Comparison of ENCODE assay signal across 8 cellular contexts in the genomic region with DNA sequence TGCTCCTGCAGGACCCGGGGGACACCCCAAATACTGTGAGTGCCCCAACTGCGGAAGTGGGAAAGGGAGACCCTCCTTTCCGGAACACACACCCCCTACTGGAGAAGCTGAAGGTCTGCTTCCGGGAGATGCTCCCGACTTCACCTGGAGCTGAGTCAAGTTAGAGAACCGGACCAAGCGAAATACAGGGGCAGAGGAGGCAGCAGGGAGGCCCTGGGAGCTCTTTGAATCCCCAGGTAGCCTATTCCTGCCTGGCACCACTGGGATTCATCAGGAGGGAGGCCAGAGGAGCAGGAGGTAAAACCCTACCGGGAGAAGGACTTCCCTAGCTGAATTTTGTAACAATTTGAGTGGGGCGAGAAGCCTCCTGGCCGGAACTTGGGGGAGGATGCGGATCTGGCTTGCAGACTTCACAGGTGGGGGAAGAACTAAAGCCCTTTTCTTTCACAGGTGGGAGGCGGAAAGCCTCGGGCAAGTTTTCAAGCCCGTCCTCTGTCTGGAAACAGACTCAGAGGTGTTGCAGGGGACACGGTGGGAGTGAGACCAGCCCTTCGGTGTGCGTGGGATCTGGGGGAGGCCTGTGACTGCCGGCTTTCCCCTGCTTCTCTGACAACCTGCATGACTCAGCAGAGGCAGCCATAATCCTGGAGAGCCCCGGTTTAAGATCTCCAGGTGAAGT. TPM values are rescaled to one million over a fixed set of nuclear protein-coding genes. Genes with fewer than 3 reads are reported as not detected.
DNase-seq lines count a peak whose midpoint lies in the region; ATAC-seq and TF ChIP-seq lines count a peak whose summit lies in the region.

No MANE protein-coding gene starts in this region.

- intact Hi-C loops in left ventricle myocardium inferior (cut with micrococcal nuclease) (no loop called here), right cardiac atrium (cut with DNase I) (no loop called here), upper lobe of right lung (cut with DNase I) (no loop called here)

- peaks cover 55% of the 10 kb centered on the region for H3K27me3 ChIP-seq in left ventricle myocardium inferior (ENCODE audit: low read depth)
- no peaks in the 10 kb centered on the region for H3K27me3 ChIP-seq in right cardiac atrium (ENCODE audit: control insufficient read depth, insufficient read depth)
- H3K27me3 ChIP-seq in upper lobe of right lung: no peaks in the 10 kb centered on the region

- no peaks in the 10 kb centered on the region for H3K4me1 ChIP-seq in left ventricle myocardium inferior
- no peaks in the 10 kb centered on the region for H3K4me1 ChIP-seq in right cardiac atrium (ENCODE audit: control insufficient read depth, insufficient read depth, low read length)
- H3K4me1 ChIP-seq in upper lobe of right lung: no peaks in the 10 kb centered on the region

- no peak overlapping the region for H3K4me3 ChIP-seq in left ventricle myocardium inferior
- no peak overlapping the region for H3K4me3 ChIP-seq in right cardiac atrium (ENCODE audit: low read length)
- H3K4me3 ChIP-seq in upper lobe of right lung: peak overlapping the region; percentile 17

- H3K36me3 ChIP-seq in left ventricle myocardium inferior (no peaks in the 10 kb centered on the region), upper lobe of right lung (no peaks in the 10 kb centered on the region)

- TF ChIP-seq CTCF in left ventricle myocardium inferior (IDR thresholded peaks at IDR 0.05; ENCODE audit: borderline replicate concordance) (peak; percentile 21), upper lobe of right lung (IDR thresholded peaks at IDR 0.05) (peak; percentile 19)

- ATAC-seq in right cardiac atrium (no peak), upper lobe of right lung (peak; percentile 61)

- H3K27ac ChIP-seq in left ventricle myocardium inferior (replicated peaks) (no peak overlapping the region), right cardiac atrium (ENCODE audit: low read length) (no peak overlapping the region), upper lobe of right lung (no peak overlapping the region)

- H3K9me3 ChIP-seq in left ventricle myocardium inferior (replicated peaks): no peaks in the 10 kb centered on the region
- no peaks in the 10 kb centered on the region for H3K9me3 ChIP-seq in right cardiac atrium (ENCODE audit: control insufficient read depth, low read length)
- no peaks in the 10 kb centered on the region for H3K9me3 ChIP-seq in upper lobe of right lung

- DNase-seq in left ventricle myocardium inferior: no peak
- DNase-seq in right cardiac atrium: no peak
- DNase-seq in activated T-cell treated with anti-CD3 and anti-CD28 coated beads, Interleukin-2, amount 50 U/mL, for 48 hours: peak; percentile 31 to 37
- DNase-seq in kidney glomerular epithelial cell (lab: John Stamatoyannopoulos, UW): peak; percentile 18
- DNase-seq in upper lobe of right lung: no peak
- DNase-seq in activated CD4-positive, CD25-positive, alpha-beta regulatory T cell (lab: John Stamatoyannopoulos, UW): no peak
- DNase-seq in NCI-H2081 treated with DMSO at 0.1 percent for 48 hours (lab: John Stamatoyannopoulos, UW): no peak
- DNase-seq in T1000 (lab: John Stamatoyannopoulos, UW): no peak

- 22% methylated on average over 19 of the region's 19 CpGs for WGBS in right cardiac atrium

RNA-seq across cellular contexts. Expression of a gene that starts 22.4 kb away (rescaled TPM):
- total RNA-seq in left ventricle myocardium inferior: not detected
- total RNA-seq in right cardiac atrium: not detected
- polyA plus RNA-seq in right cardiac atrium: not detected
- not detected for total RNA-seq in upper lobe of right lung

Comparison
In these comparisons a context has a peak if more than half of its experiments do, and no peak if none do; other contexts are left out.
1. DNase-seq: peak in activated T-cell treated with anti-CD3 and anti-CD28 coated beads, Interleukin-2, amount 50 U/mL, for 48 hours (2 of 2) and kidney glomerular epithelial cell (single experiment); none in left ventricle myocardium inferior (single experiment), right cardiac atrium (0 of 3), upper lobe of right lung (single experiment), activated CD4-positive, CD25-positive, alpha-beta regulatory T cell (0 of 4), NCI-H2081 treated with DMSO at 0.1 percent for 48 hours (single experiment) and T1000 (single experiment).